Comparison of ENCODE assay signal across 11 cellular contexts in genomic region chr12:95277139-95277538, GRCh38. TPM values are rescaled to one million over a fixed set of nuclear protein-coding genes. Genes with fewer than 3 reads are reported as not detected.
DNase-seq lines count a peak whose midpoint lies in the region; ATAC-seq and TF ChIP-seq lines count a peak whose summit lies in the region.
"Had no signal": no experiment of that assay in that cellular context is flagged by ENCODE, and none has a peak within 500 bp of the region (broad histone marks: within the 10 kb centered on the region; RNA-seq: fewer than 3 reads in every experiment).

No MANE protein-coding gene starts in this region.

- TF ChIP-seq EP300 in esophagus muscularis mucosa (IDR thresholded peaks at IDR 0.05): no peak

- H3K27ac ChIP-seq in SJSA1: peak overlapping the region; percentile 57
- H3K27ac ChIP-seq in esophagus muscularis mucosa (replicated peaks in 1 of 4): peak overlapping the region in 3 of 4 donors; percentile 11 to 39 (median 38)
- H3K27ac ChIP-seq: lower lobe of right lung, tibial nerve had no signal

- no peaks in the 10 kb centered on the region for H3K27me3 ChIP-seq in SJSA1 (replicated peaks)
- H3K27me3 ChIP-seq in esophagus muscularis mucosa: no peaks in the 10 kb centered on the region
- H3K27me3 ChIP-seq: tibial nerve had no signal

- intact Hi-C loops in esophagus muscularis mucosa (cut with DNase I): no loop called here

- H3K36me3 ChIP-seq in SJSA1 (peaks cover 19% of the 10 kb centered on the region), esophagus muscularis mucosa (peaks cover 1 to 63% (median 24%) of the 10 kb centered on the region in 4 donors)

- 20% methylated on average over 1 of the region's 1 CpG for WGBS in esophagus muscularis mucosa

- no peaks in the 10 kb centered on the region for H3K9me3 ChIP-seq in SJSA1 (replicated peaks)
- no peaks in the 10 kb centered on the region for H3K9me3 ChIP-seq in esophagus muscularis mucosa
- H3K9me3 ChIP-seq: lower lobe of right lung, tibial nerve had no signal

- H3K4me1 ChIP-seq in SJSA1 (replicated peaks) (peaks cover 20% of the 10 kb centered on the region), esophagus muscularis mucosa (peaks cover 0 to 16% (median 13%) of the 10 kb centered on the region in 4 donors)
- H3K4me1 ChIP-seq: lower lobe of right lung, tibial nerve had no signal

- DNase-seq in Daoy (ENCODE audit: low read depth) (peak; percentile 15), SJSA1 (ENCODE audit: low read depth in 1 of 2, low spot score in 2 of 2) (peak; percentile 74 to 78), esophagus muscularis mucosa (ENCODE audit: extremely low spot score) (no peak), pulmonary artery endothelial cell (ENCODE audit: low read depth, low spot score) (peak; percentile 75), ACHN (no peak), NCI-H146 (lab: John Stamatoyannopoulos, UW) (no peak)
- DNase-seq in central memory CD4-positive, alpha-beta T cell: no peak
- DNase-seq: lower lobe of right lung had no signal

- TF ChIP-seq POLR2A in esophagus muscularis mucosa (IDR thresholded peaks at IDR 0.05; ENCODE audit: low read depth): no peak

- ATAC-seq in GM18870 (IDR thresholded peaks at IDR 0.05; ENCODE audit: unreplicated experiment): no peak
- ATAC-seq: lower lobe of right lung, Panc1 had no signal

- H3K4me3 ChIP-seq in SJSA1: no peak overlapping the region
- no peak overlapping the region for H3K4me3 ChIP-seq in esophagus muscularis mucosa
- H3K4me3 ChIP-seq: lower lobe of right lung, tibial nerve had no signal

- no peak for TF ChIP-seq CTCF in esophagus muscularis mucosa (IDR thresholded peaks at IDR 0.05)

- in situ Hi-C loops in ACHN (cut with HindIII; ENCODE audit: low pct_ligation_motif_present, low pct_unique_long_range_greater_than_20kb, low sequenced_read_pairs): no loop called here

RNA-seq across cellular contexts. Expression of gene VEZT, which starts 59.5 kb away (rescaled TPM):
- total RNA-seq in Daoy (2014; rRNA removed; shearing (Covaris generic)): 61.9 and 102 TPM in 2 replicates
- total RNA-seq in SJSA1 (2014; rRNA removed; shearing (Covaris generic)): 73.2 and 80.4 TPM in 2 replicates
- total RNA-seq in esophagus muscularis mucosa: 10 to 100 TPM; 73.0 to 90.3 (median 87.0) TPM
- 83.9 and 85.0 TPM in 2 replicates for total RNA-seq in pulmonary artery endothelial cell

RNA-seq across cellular contexts. Expression of gene FGD6, which starts 59.9 kb away (rescaled TPM):
- total RNA-seq in Daoy (2014; rRNA removed; shearing (Covaris generic)): 12.3 and 13.9 TPM in 2 replicates
- total RNA-seq in SJSA1 (2014; rRNA removed; shearing (Covaris generic)): 8.2 and 8.5 TPM in 2 replicates
- 10 to 100 TPM; 30.5 to 48.6 (median 37.3) TPM for total RNA-seq in esophagus muscularis mucosa
- 15.0 and 17.2 TPM in 2 replicates for total RNA-seq in pulmonary artery endothelial cell

Comparison
In these comparisons a context has a peak if more than half of its experiments do, and no peak if none do; other contexts are left out.
1. DNase-seq: peak in Daoy (single experiment), SJSA1 (2 of 2) and pulmonary artery endothelial cell (single experiment); none in esophagus muscularis mucosa (single experiment), ACHN (single experiment), central memory CD4-positive, alpha-beta T cell (single experiment) and NCI-H146 (single experiment).